ENCODE assay signal across 30 cellular contexts in genomic region chr21:46207006-46207919, GRCh38. TPM values are rescaled to one million over a fixed set of nuclear protein-coding genes. Genes with fewer than 3 reads are reported as not detected.
DNase-seq lines count a peak whose midpoint lies in the region; ATAC-seq, FAIRE-seq and TF ChIP-seq lines count a peak whose summit lies in the region.
"Had no signal": no experiment of that assay in that cellular context is flagged by ENCODE, and none has a peak within 500 bp of the region (broad histone marks: within the 10 kb centered on the region; RNA-seq: fewer than 3 reads in every experiment).

No MANE protein-coding gene starts in this region.

- TF ChIP-seq RAD21 in K562 (CRISPR knock-in tag; conservative IDR thresholded peaks at IDR 0.05 in 1 of 2, IDR thresholded peaks at IDR 0.05 in 1 of 2): no peak

- peak overlapping the region in 4 of 11 experiments; percentile 15 to 44 (median 38); a peak in 6 of 22 replicates for H3K9ac ChIP-seq in BLaER1 treated with 17β-estradiol and CSF1 and Interleukin-3, amounts not matched to agents 10 nM and 100 nM
- no peak overlapping the region; a peak in 1 of 4 replicates for H3K9ac ChIP-seq in K562 (ENCODE audit: insufficient read depth in 1 of 2, low read depth in 2 of 2, low read length in 2 of 2)
- H3K9ac ChIP-seq: SK-N-SH had no signal

- H3K4me2 ChIP-seq in BLaER1 treated with 17β-estradiol and CSF1 and Interleukin-3, amounts not matched to agents 10 nM and 100 nM: peak overlapping the region in 9 of 11 experiments; percentile 41 to 91 (median 66); a peak in 18 of 22 replicates
- no peak overlapping the region for H3K4me2 ChIP-seq in K562 (ENCODE audit: insufficient read depth, low read length)
- H3K4me2 ChIP-seq: GM23338, SK-N-SH had no signal

- H3K4me3 ChIP-seq in BLaER1 treated with 17β-estradiol and CSF1 and Interleukin-3, amounts not matched to agents 10 nM and 100 nM: no peak overlapping the region
- no peak overlapping the region for H3K4me3 ChIP-seq in H7 (ENCODE audit: insufficient read depth, low read depth, low read length)
- H3K4me3 ChIP-seq in K562: no peak overlapping the region
- H3K4me3 ChIP-seq: adrenal gland, GM12878, GM23338, lung, pancreas, Peyer's patch, uterus had no signal

- 94% methylated on average over 19 of the region's 21 CpGs for WGBS in K562 (ENCODE audit: insufficient coverage, low coverage, missing lambda C conversion rate)

- intact Hi-C loops in K562 (cut with micrococcal nuclease) (no loop called here), posterior vena cava (cut with DNase I) (no loop called here)

- BruUV-seq in K562 (replicated peaks; lab: Mats Ljungman, UMichigan): no TSS peak

- H3K27ac ChIP-seq in BLaER1 treated with 17β-estradiol and CSF1 and Interleukin-3, amounts not matched to agents 10 nM and 100 nM: peak overlapping the region in 4 of 11 experiments; percentile 20 to 55 (median 29); a peak in 5 of 22 replicates
- no peak overlapping the region for H3K27ac ChIP-seq in K562 (ENCODE audit: extremely low read depth, low read depth, low read length)
- H3K27ac ChIP-seq: adrenal gland, brain microvascular endothelial cell, HL-60, pancreas, Peyer's patch, uterus had no signal

- H3K4me1 ChIP-seq in BLaER1 treated with 17β-estradiol and CSF1 and Interleukin-3, amounts not matched to agents 10 nM and 100 nM: peaks cover 0 to 55% (median 35%) of the 10 kb centered on the region in 10 experiments; a peak in 16 of 20 replicates
- peaks cover 0 to 23% of the 10 kb centered on the region in 2 experiments; a peak in 1 of 5 replicates for H3K4me1 ChIP-seq in K562 (replicated peaks in 1 of 2; ENCODE audit: control insufficient read depth in 2 of 2, insufficient read depth in 2 of 2, low read length in 2 of 2)
- H3K4me1 ChIP-seq: adrenal gland, pancreas, Peyer's patch, uterus had no signal

- DNase-seq in H7 (peak; percentile 34), K562 (ENCODE audit: extremely low read depth in 1 of 4, low spot score in 3 of 4) (no peak), posterior vena cava (ENCODE audit: low spot score) (peak; percentile 74), GM20000 (ENCODE audit: low spot score) (no peak), NCI-H526 treated with DMSO at 0.1 percent for 48 hours (lab: John Stamatoyannopoulos, UW) (no peak)
- DNase-seq in activated CD4-positive, alpha-beta T cell treated with anti-CD3 and anti-CD28 coated beads, Interleukin-2, amount 50 U/mL, for 4 hours: no peak
- DNase-seq: activated CD4-positive, alpha-beta T cell treated with anti-CD3 and anti-CD28 coated beads for 1 hour; activated T-cell treated with anti-CD3 and anti-CD28 coated beads, Interleukin-2, amount 50 U/mL, for 1 hour; brain microvascular endothelial cell; CD4-positive, alpha-beta memory T cell; effector CD4-positive, alpha-beta T cell; NCI-H1694 treated with DMSO at 0.1 percent for 48 hours; NCI-H2171 treated with DMSO at 0.1 percent for 48 hours; NCI-H526; nephron progenitor cell; SK-N-SH; stimulated activated CD4-positive, alpha-beta T cell treated with anti-CD3 and anti-CD28 coated beads, Interleukin-12 subunit alpha, Interleukin-12 subunit beta, amount 100 ng/mL, for 4 hours; stimulated activated CD4-positive, alpha-beta T cell treated with anti-CD3 and anti-CD28 coated beads, Interleukin-4, amount 100 ng/mL, for 1 hour; T-helper 17 cell; uterus had no signal

- peaks cover 5 to 62% (median 30%) of the 10 kb centered on the region in 11 experiments; a peak in 15 of 22 replicates for H4K20me1 ChIP-seq in BLaER1 treated with 17β-estradiol and CSF1 and Interleukin-3, amounts not matched to agents 10 nM and 100 nM
- no peaks in the 10 kb centered on the region for H4K20me1 ChIP-seq in K562 (replicated peaks; ENCODE audit: control insufficient read depth, insufficient read depth, low read length)

- peaks cover 19 to 100% (median 37%) of the 10 kb centered on the region in 11 experiments; a peak in 21 of 22 replicates for H3K36me3 ChIP-seq in BLaER1 treated with 17β-estradiol and CSF1 and Interleukin-3, amounts not matched to agents 10 nM and 100 nM
- H3K36me3 ChIP-seq in H7 (replicated peaks; ENCODE audit: control insufficient read depth, insufficient read depth, low read length) (peaks cover 19% of the 10 kb centered on the region), K562 (ENCODE audit: control insufficient read depth, insufficient read depth, low read length) (peaks cover 95% of the 10 kb centered on the region; the same call in 2 of the 3 replicates)
- H3K36me3 ChIP-seq: uterus had no signal

- no peak for TF ChIP-seq POLR2A in K562 (conservative IDR thresholded peaks at IDR 0.05)

- no peak for TF ChIP-seq EP300 in K562 (IDR thresholded peaks at IDR 0.05; ENCODE audit: low read length)

- H3K9me3 ChIP-seq in BLaER1 treated with 17β-estradiol and CSF1 and Interleukin-3, amounts not matched to agents 10 nM and 100 nM (replicated peaks in 1 of 11): no peaks in the 10 kb centered on the region
- no peaks in the 10 kb centered on the region for H3K9me3 ChIP-seq in K562 (replicated peaks; ENCODE audit: control insufficient read depth, insufficient read depth, low read depth, low read length)
- H3K9me3 ChIP-seq: adrenal gland, pancreas, Peyer's patch, SK-N-SH, uterus had no signal

- ATAC-seq in K562: no peak
- ATAC-seq: GM12878, GM23338, HepG2, pancreas, T-helper 17 cell had no signal

- TF ChIP-seq CTCF in K562 (IDR thresholded peaks at IDR 0.05 in 2 of 3, conservative IDR thresholded peaks at IDR 0.05 in 1 of 3; ENCODE audit: insufficient read depth in 2 of 3, low read depth in 1 of 3, low read length in 3 of 3) (no peak), GM20000 (IDR thresholded peaks at IDR 0.05; ENCODE audit: extremely low read depth, missing control alignments) (no peak)

- H3K79me2 ChIP-seq in K562 (ENCODE audit: control insufficient read depth, insufficient read depth, low read length): no peaks in the 10 kb centered on the region

- in situ Hi-C loops in K562 (cut with MboI): no loop called here

- H3K27me3 ChIP-seq in BLaER1 treated with 17β-estradiol and CSF1 and Interleukin-3, amounts not matched to agents 10 nM and 100 nM: no peaks in the 10 kb centered on the region
- no peaks in the 10 kb centered on the region for H3K27me3 ChIP-seq in H7 (ENCODE audit: control insufficient read depth, insufficient read depth, low read length)
- no peaks in the 10 kb centered on the region for H3K27me3 ChIP-seq in K562 (ENCODE audit: control insufficient read depth in 2 of 2, insufficient read depth in 2 of 2, low read length in 2 of 2)
- H3K27me3 ChIP-seq: adrenal gland, brain microvascular endothelial cell, pancreas, Peyer's patch, uterus had no signal

- CTCF ChIA-PET in K562 (lab: Yijun Ruan, JAX; ENCODE audit: low intra/inter-chr PET ratio): no interaction called here

- POLR2A ChIA-PET in K562 (lab: Yijun Ruan, JAX): interaction anchor here (0.6 kb wide), 1 partner anchor 29 kb away, joined by 3 read pairs; no protein-coding TSS in a partner anchor

- no peak for FAIRE-seq in K562 (lab: Jason Lieb, UNC)
- FAIRE-seq: GM12878, HepG2, pancreas had no signal

- H3K9me1 ChIP-seq in K562 (ENCODE audit: control insufficient read depth, insufficient read depth, low read length): no peaks in the 10 kb centered on the region

- H2AFZ ChIP-seq in K562 (ENCODE audit: low read depth, low read length): no peak overlapping the region
- H2AFZ ChIP-seq: GM23338 had no signal

RNA-seq across cellular contexts. Expression of gene LSS, which starts 21.3 kb away (rescaled TPM):
- total RNA-seq in H7 (2014; rRNA removed; shearing (Covaris generic)): 44.6 and 53.3 TPM in 2 replicates
- total RNA-seq in K562 (2011; cell fraction: chromatin; rRNA removed; ENCODE audit: low replicate concordance): 322 and 719 TPM in 2 replicates
- total RNA-seq in K562 (2011; cell fraction: nucleolus; rRNA removed): 292 and 343 TPM in 2 replicates
- 326 and 359 TPM in 2 replicates for total RNA-seq in K562 (2011; cell fraction: nucleoplasm; rRNA removed)
- total RNA-seq in K562 (2014; rRNA removed) (56.4 and 67.6 TPM in 2 replicates), K562 (2014; rRNA removed; fragmentation: Illumina TruSeq; extraction: Trizol) (10.6 and 15.1 TPM in 2 replicates), K562 (2015; rRNA removed; fragmentation: Illumina TruSeq; extraction: Trizol) (29.6 and 29.8 TPM in 2 replicates), K562 (2021) (87.9 and 89.5 TPM in 2 replicates), posterior vena cava (10 to 100 TPM; 42.5 to 65.0 TPM)
- polyA plus RNA-seq in K562 (2011; rRNA removed) (81.3 and 221 TPM in 2 replicates), K562 (2014; fragmentation: Illumina TruSeq; extraction: Trizol) (37.4 and 43.3 TPM in 2 replicates), K562 (2014; fragmentation: Nextera tagmentation; extraction: Ambion mirVana) (1 to 10 TPM; 2.2 to 2.7 TPM), K562 (2014; rRNA removed) (58.2 and 80.7 TPM in 2 replicates)
- polyA plus RNA-seq in K562 (2011; cell fraction: cytosol; rRNA removed): 98.8 and 159 TPM in 2 replicates
- polyA plus RNA-seq in K562 (2011; cell fraction: nucleus; rRNA removed): 739 and 1,169 TPM in 2 replicates
- polyA plus RNA-seq in K562 (2012): 51.7 and 64.9 TPM in 2 replicates
- 117 and 159 TPM in 2 replicates for polyA minus RNA-seq in K562 (2011; rRNA and poly(A)+ RNA removed)
- polyA minus RNA-seq in K562 (2011; cell fraction: cytosol; rRNA and poly(A)+ RNA removed): 32.4 and 62.6 TPM in 2 replicates
- polyA minus RNA-seq in K562 (2011; cell fraction: nucleus; rRNA and poly(A)+ RNA removed): 91.6 and 197 TPM in 2 replicates

RNA-seq across cellular contexts. Expression of gene SPATC1L, which starts 23.0 kb away (rescaled TPM):
- total RNA-seq in H7 (2014; rRNA removed; shearing (Covaris generic)): 35.5 and 41.5 TPM in 2 replicates
- total RNA-seq in K562 (2011; cell fraction: chromatin; rRNA removed; ENCODE audit: low replicate concordance): 20.1 and 44.2 TPM in 2 replicates
- 39.1 and 40.0 TPM in 2 replicates for total RNA-seq in K562 (2011; cell fraction: nucleolus; rRNA removed)
- total RNA-seq in K562 (2011; cell fraction: nucleoplasm; rRNA removed): 28.1 and 28.7 TPM in 2 replicates
- total RNA-seq in K562 (2014; rRNA removed) (63.7 and 104 TPM in 2 replicates), K562 (2014; rRNA removed; fragmentation: Illumina TruSeq; extraction: Trizol) (10.4 and 12.6 TPM in 2 replicates), K562 (2015; rRNA removed; fragmentation: Illumina TruSeq; extraction: Trizol) (29.7 and 31.9 TPM in 2 replicates), K562 (2021) (118 and 121 TPM in 2 replicates), posterior vena cava (10 to 100 TPM in 1 of 2 donors, 1 to 10 TPM in 1; 8.4 to 10.9 TPM)
- polyA plus RNA-seq in K562 (2011; rRNA removed) (6.7 and 23.0 TPM in 2 replicates), K562 (2014; fragmentation: Illumina TruSeq; extraction: Trizol) (38.3 and 84.8 TPM in 2 replicates), K562 (2014; fragmentation: Nextera tagmentation; extraction: Ambion mirVana) (under 1 TPM in 1 of 2 experiments, not detected in 1; 0.14 TPM), K562 (2014; rRNA removed) (40.6 and 50.4 TPM in 2 replicates)
- polyA plus RNA-seq in K562 (2011; cell fraction: cytosol; rRNA removed): 22.2 and 53.4 TPM in 2 replicates
- 41.7 and 48.0 TPM in 2 replicates for polyA plus RNA-seq in K562 (2011; cell fraction: nucleus; rRNA removed)
- polyA plus RNA-seq in K562 (2012): 94.4 and 104 TPM in 2 replicates
- polyA minus RNA-seq in K562 (2011; rRNA and poly(A)+ RNA removed): 4.8 and 6.1 TPM in 2 replicates
- 45.0 and 94.2 TPM in 2 replicates for polyA minus RNA-seq in K562 (2011; cell fraction: cytosol; rRNA and poly(A)+ RNA removed)
- 10.6 and 16.9 TPM in 2 replicates for polyA minus RNA-seq in K562 (2011; cell fraction: nucleus; rRNA and poly(A)+ RNA removed)

RNA-seq across cellular contexts. Expression of gene FTCD, which starts 51.9 kb away (rescaled TPM):
- 1.6 TPM in 1 of 2 replicates, not detected in the other for total RNA-seq in H7 (2014; rRNA removed; shearing (Covaris generic))
- total RNA-seq in K562 (2011; cell fraction: chromatin; rRNA removed; ENCODE audit: low replicate concordance): 5.4 and 12.8 TPM in 2 replicates
- total RNA-seq in K562 (2011; cell fraction: nucleolus; rRNA removed): 7.2 and 7.5 TPM in 2 replicates
- 3.4 and 5.4 TPM in 2 replicates for total RNA-seq in K562 (2011; cell fraction: nucleoplasm; rRNA removed)
- not detected in 2 replicates for total RNA-seq in K562 (2014; rRNA removed)
- total RNA-seq in K562 (2014; rRNA removed; fragmentation: Illumina TruSeq; extraction: Trizol): not detected in 2 replicates
- 0.08 and 0.25 TPM in 2 replicates for total RNA-seq in K562 (2015; rRNA removed; fragmentation: Illumina TruSeq; extraction: Trizol)
- total RNA-seq in K562 (2021): 0.74 and 1.1 TPM in 2 replicates
- polyA plus RNA-seq in K562 (2011; rRNA removed): 0.11 and 0.41 TPM in 2 replicates
- polyA plus RNA-seq in K562 (2011; cell fraction: cytosol; rRNA removed): 0.19 and 0.69 TPM in 2 replicates
- polyA plus RNA-seq in K562 (2011; cell fraction: nucleus; rRNA removed): 2.6 and 3.7 TPM in 2 replicates
- 1.5 and 3.0 TPM in 2 replicates for polyA plus RNA-seq in K562 (2012)
- not detected in 2 replicates for polyA plus RNA-seq in K562 (2014; fragmentation: Illumina TruSeq; extraction: Trizol)
- not detected for polyA plus RNA-seq in K562 (2014; fragmentation: Nextera tagmentation; extraction: Ambion mirVana)
- polyA plus RNA-seq in K562 (2014; rRNA removed): 0.50 and 1.6 TPM in 2 replicates
- 0.49 TPM in 1 of 2 replicates, not detected in the other for polyA minus RNA-seq in K562 (2011; rRNA and poly(A)+ RNA removed)
- not detected in 2 replicates for polyA minus RNA-seq in K562 (2011; cell fraction: cytosol; rRNA and poly(A)+ RNA removed)
- polyA minus RNA-seq in K562 (2011; cell fraction: nucleus; rRNA and poly(A)+ RNA removed): 0.54 and 0.56 TPM in 2 replicates
- 1 to 10 TPM in 1 of 2 donors, under 1 TPM in 1; 0.29 to 1.2 TPM for total RNA-seq in posterior vena cava
- total RNA-seq: LHCN-M2 had no signal
- polyA plus RNA-seq: CD4-positive, alpha-beta memory T cell had no signal

Comparison
In these comparisons a context has a peak if more than half of its experiments do, and no peak if none do; other contexts are left out.
1. DNase-seq: peak in H7 (single experiment) and posterior vena cava (single experiment); none in K562 (0 of 4), GM20000 (single experiment), NCI-H526 treated with DMSO at 0.1 percent for 48 hours (single experiment) and activated CD4-positive, alpha-beta T cell treated with anti-CD3 and anti-CD28 coated beads, Interleukin-2, amount 50 U/mL, for 4 hours (0 of 2).